17 cellular contexts compared by ENCODE assay signal in the genomic region with DNA sequence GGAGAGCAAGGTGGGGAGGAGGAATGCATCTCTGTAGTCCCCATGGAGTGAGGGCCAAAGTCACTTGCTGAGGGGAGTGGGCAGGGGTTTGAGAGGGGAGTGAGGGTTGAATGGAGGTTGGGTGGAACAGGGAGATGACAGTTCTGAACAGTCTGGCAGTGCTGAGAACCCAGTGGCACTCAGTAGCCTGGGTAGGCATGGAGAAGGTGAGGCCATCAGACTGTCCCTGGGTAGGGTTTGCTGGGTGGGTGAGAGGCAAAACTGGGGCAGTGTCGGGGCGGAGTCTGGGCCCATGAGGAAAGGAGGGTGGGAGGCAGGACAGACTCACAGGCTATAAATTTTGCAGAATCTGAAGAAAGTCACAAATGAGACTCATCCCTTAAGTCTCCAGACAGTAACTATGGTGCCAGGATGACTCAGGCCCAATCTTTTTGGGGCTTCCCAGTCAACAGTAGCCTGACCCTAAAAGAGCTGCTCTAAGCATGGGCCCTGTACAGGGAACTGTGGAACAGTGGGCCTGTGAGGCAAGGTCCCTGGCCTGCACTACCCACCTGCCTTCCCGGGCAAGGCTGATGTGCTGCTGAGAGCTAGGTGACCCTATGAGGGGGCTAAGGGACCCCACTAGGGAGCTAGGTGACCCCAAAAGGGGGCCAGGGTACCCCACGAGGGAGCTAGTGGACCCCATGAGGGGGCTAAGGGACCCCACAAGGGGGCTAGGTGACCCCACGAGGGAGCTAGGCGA. TPM values are rescaled to one million over a fixed set of nuclear protein-coding genes. Genes with fewer than 3 reads are reported as not detected.
DNase-seq lines count a peak whose midpoint lies in the region; ATAC-seq, FAIRE-seq and TF ChIP-seq lines count a peak whose summit lies in the region.
"Had no signal": no experiment of that assay in that cellular context is flagged by ENCODE, and none has a peak within 500 bp of the region (broad histone marks: within the 10 kb centered on the region; RNA-seq: fewer than 3 reads in every experiment).

No MANE protein-coding gene starts in this region.

- peaks cover 14% of the 10 kb centered on the region for H3K4me1 ChIP-seq in endodermal cell (ENCODE audit: control insufficient read depth, insufficient read depth, low read length)
- H3K4me1 ChIP-seq: ascending aorta, heart right ventricle had no signal

- H3K27ac ChIP-seq in endodermal cell (ENCODE audit: low read depth, low read length): no peak overlapping the region
- H3K27ac ChIP-seq: ascending aorta, coronary artery, heart right ventricle had no signal

- no peaks in the 10 kb centered on the region for H3K36me3 ChIP-seq in endodermal cell (ENCODE audit: control insufficient read depth, insufficient read depth, low read length)
- H3K36me3 ChIP-seq: ascending aorta, heart right ventricle had no signal

- H3K4me3 Mint-ChIP-seq in activated T-cell treated with anti-CD3 and anti-CD28 coated beads, Interleukin-2, amount 50 U/mL, for 24 hours: no peak overlapping the region
- no peak overlapping the region for H3K4me3 Mint-ChIP-seq in endodermal cell
- no peak overlapping the region for H3K4me3 Mint-ChIP-seq in stimulated activated naive CD8-positive, alpha-beta T cell treated with anti-CD3 and anti-CD28 coated beads, Interleukin-15, amount 100 ng/mL, for 72 hours
- H3K4me3 Mint-ChIP-seq: GM23338 had no signal

- H3K27ac Mint-ChIP-seq in activated T-cell treated with anti-CD3 and anti-CD28 coated beads, Interleukin-2, amount 50 U/mL, for 24 hours: peak overlapping the region; percentile 74
- H3K27ac Mint-ChIP-seq in endodermal cell: peak overlapping the region; percentile 16
- peak overlapping the region; percentile 85 to 88 for H3K27ac Mint-ChIP-seq in stimulated activated naive CD8-positive, alpha-beta T cell treated with anti-CD3 and anti-CD28 coated beads, Interleukin-15, amount 100 ng/mL, for 72 hours
- H3K27ac Mint-ChIP-seq: activated T-helper 2 cell treated with anti-CD3 and anti-CD28 coated beads, Interferon-gamma antibody, Interleukin-2, Interleukin-4, amounts not matched to agents 10 μg/mL and 5 μg/mL and 100 μg/mL, durations not matched to agents 14 hours and 24 hours and 36 hours; GM23338 had no signal

- FAIRE-seq in H54 (lab: Jason Lieb, UNC): no peak

- no peaks in the 10 kb centered on the region for H3K27me3 ChIP-seq in endodermal cell (ENCODE audit: control insufficient read depth, insufficient read depth, low read length, poor library complexity, severe bottlenecking)
- H3K27me3 ChIP-seq: ascending aorta had no signal

- H3K4me1 Mint-ChIP-seq in activated T-cell treated with anti-CD3 and anti-CD28 coated beads, Interleukin-2, amount 50 U/mL, for 24 hours (ENCODE audit: low read depth): peaks cover 42% of the 10 kb centered on the region
- peaks cover 33% of the 10 kb centered on the region for H3K4me1 Mint-ChIP-seq in endodermal cell
- H3K4me1 Mint-ChIP-seq in stimulated activated naive CD8-positive, alpha-beta T cell treated with anti-CD3 and anti-CD28 coated beads, Interleukin-15, amount 100 ng/mL, for 72 hours: peaks cover 46% of the 10 kb centered on the region

- TF ChIP-seq POLR2A in H54 (IDR thresholded peaks at IDR 0.05; ENCODE audit: low read depth, low read length): no peak

- 96 to 100% methylated on average over 2 to 6 of the region's 6 CpGs for WGBS in endodermal cell (ENCODE audit: insufficient coverage in 1 of 2, insufficient read length in 1 of 2), 2 experiments

- no peaks in the 10 kb centered on the region for H3K9me3 Mint-ChIP-seq in activated T-cell treated with anti-CD3 and anti-CD28 coated beads, Interleukin-2, amount 50 U/mL, for 24 hours
- H3K9me3 Mint-ChIP-seq in endodermal cell: no peaks in the 10 kb centered on the region
- no peaks in the 10 kb centered on the region for H3K9me3 Mint-ChIP-seq in stimulated activated naive CD8-positive, alpha-beta T cell treated with anti-CD3 and anti-CD28 coated beads, Interleukin-15, amount 100 ng/mL, for 72 hours
- H3K9me3 Mint-ChIP-seq: activated T-helper 2 cell treated with anti-CD3 and anti-CD28 coated beads, Interferon-gamma antibody, Interleukin-2, Interleukin-4, amounts not matched to agents 10 μg/mL and 5 μg/mL and 100 μg/mL, durations not matched to agents 14 hours and 24 hours and 36 hours had no signal

- no peaks in the 10 kb centered on the region for H3K36me3 Mint-ChIP-seq in activated T-cell treated with anti-CD3 and anti-CD28 coated beads, Interleukin-2, amount 50 U/mL, for 24 hours (ENCODE audit: low read depth)
- H3K36me3 Mint-ChIP-seq in endodermal cell (ENCODE audit: low read depth): no peaks in the 10 kb centered on the region

- H3K9ac ChIP-seq in endodermal cell (ENCODE audit: extremely low read depth, low read length, poor library complexity, severe bottlenecking): no peak overlapping the region

- no peak for ATAC-seq in stimulated activated naive CD8-positive, alpha-beta T cell treated with anti-CD3 and anti-CD28 coated beads, Interleukin-15, amount 100 ng/mL, for 72 hours
- ATAC-seq: GM23338 had no signal

- DNase-seq in activated T-cell treated with anti-CD3 and anti-CD28 coated beads, Interleukin-2, amount 50 U/mL, for 24 hours: no peak
- no peak for DNase-seq in activated T-cell treated with anti-CD3 and anti-CD28 coated beads, Interleukin-2, amount 50 U/mL, for 1 hour
- DNase-seq in RPMI7951 (ENCODE audit: low read depth) (peak; percentile 55), endodermal cell (peak; percentile 30), NCI-H187 (lab: John Stamatoyannopoulos, UW) (no peak), H54 (ENCODE audit: insufficient read length, low spot score) (no peak)
- DNase-seq in stimulated activated naive CD8-positive, alpha-beta T cell treated with anti-CD3 and anti-CD28 coated beads, Interleukin-15, amount 100 ng/mL, for 72 hours: no peak
- no peak for DNase-seq in central memory CD4-positive, alpha-beta T cell
- DNase-seq: heart right ventricle, kidney glomerular epithelial cell, NCI-H1105 had no signal

- no peak overlapping the region for H3K4me3 ChIP-seq in endodermal cell (ENCODE audit: low read length)
- H3K4me3 ChIP-seq: ascending aorta, coronary artery, GM23338, heart right ventricle had no signal

- H3K27me3 Mint-ChIP-seq in activated T-cell treated with anti-CD3 and anti-CD28 coated beads, Interleukin-2, amount 50 U/mL, for 24 hours: no peaks in the 10 kb centered on the region
- H3K27me3 Mint-ChIP-seq in endodermal cell (ENCODE audit: insufficient read depth): peaks cover 23% of the 10 kb centered on the region
- peaks cover 10% of the 10 kb centered on the region for H3K27me3 Mint-ChIP-seq in stimulated activated naive CD8-positive, alpha-beta T cell treated with anti-CD3 and anti-CD28 coated beads, Interleukin-15, amount 100 ng/mL, for 72 hours

- no peak for TF ChIP-seq CTCF in endodermal cell (conservative IDR thresholded peaks at IDR 0.05)

- no peaks in the 10 kb centered on the region for H3K9me3 ChIP-seq in endodermal cell (ENCODE audit: control insufficient read depth, low read length)
- H3K9me3 ChIP-seq: ascending aorta, heart right ventricle had no signal

RNA-seq across cellular contexts. Expression of a gene that starts 51.0 kb away (rescaled TPM):
- not detected in 2 replicates for total RNA-seq in RPMI7951 (2014; rRNA removed; shearing (Covaris generic))
- not detected for total RNA-seq in endodermal cell
- not detected for polyA plus RNA-seq in endodermal cell (2013, experiment 1 of 2)
- polyA plus RNA-seq in endodermal cell (2013, experiment 2 of 2): not detected
- total RNA-seq: activated T-helper 2 cell treated with anti-CD3 and anti-CD28 coated beads, Interferon-gamma antibody, Interleukin-2, Interleukin-4, amounts not matched to agents 10 μg/mL and 5 μg/mL and 100 μg/mL, durations not matched to agents 14 hours and 24 hours and 36 hours; ascending aorta; heart right ventricle; T-helper 2 cell treated with Interferon-gamma antibody and Interleukin-4, amounts not matched to agents 100 ng/mL and 5 ng/mL, for 36 hours had no signal
- polyA plus RNA-seq: esophagus, heart right ventricle had no signal

Comparison
In these comparisons a context has a peak if more than half of its experiments do, and no peak if none do; other contexts are left out.
1. DNase-seq: peak in RPMI7951 (single experiment) and endodermal cell (single experiment); none in activated T-cell treated with anti-CD3 and anti-CD28 coated beads, Interleukin-2, amount 50 U/mL, for 24 hours (single experiment), activated T-cell treated with anti-CD3 and anti-CD28 coated beads, Interleukin-2, amount 50 U/mL, for 1 hour (single experiment), stimulated activated naive CD8-positive, alpha-beta T cell treated with anti-CD3 and anti-CD28 coated beads, Interleukin-15, amount 100 ng/mL, for 72 hours (0 of 2), central memory CD4-positive, alpha-beta T cell (single experiment), NCI-H187 (0 of 2) and H54 (single experiment).
2. H3K27ac Mint-ChIP-seq: peak in every context shown above with its lines; median percentile 86 in stimulated activated naive CD8-positive, alpha-beta T cell treated with anti-CD3 and anti-CD28 coated beads, Interleukin-15, amount 100 ng/mL, for 72 hours; 74 in activated T-cell treated with anti-CD3 and anti-CD28 coated beads, Interleukin-2, amount 50 U/mL, for 24 hours; 16 in endodermal cell.